In genomic region chr6:64013061-64013410, GRCh38 we compare ENCODE assay signal across 20 cellular contexts.
DNase-seq lines count a peak whose midpoint lies in the region; ATAC-seq and TF ChIP-seq lines count a peak whose summit lies in the region.
"Had no signal": no experiment of that assay in that cellular context is flagged by ENCODE, and none has a peak within 500 bp of the region (broad histone marks: within the 10 kb centered on the region; RNA-seq: fewer than 3 reads in every experiment).

No MANE protein-coding gene starts in this region.

- H3K4me1 ChIP-seq in GM23338 (ENCODE audit: insufficient read depth): peaks cover 24% of the 10 kb centered on the region
- peaks cover 11% of the 10 kb centered on the region for H3K4me1 ChIP-seq in neural progenitor cell
- no peaks in the 10 kb centered on the region for H3K4me1 ChIP-seq in CD4-positive, alpha-beta memory T cell (ENCODE audit: insufficient read depth, low read length)

- POLR2A ChIA-PET in CD4-positive, alpha-beta memory T cell (lab: Charles Lee; ENCODE audit: partially characterized antibody): no interaction called here

- CTCF ChIA-PET in CD4-positive, alpha-beta memory T cell (lab: Charles Lee; ENCODE audit: partially characterized antibody): no interaction called here

- no peaks in the 10 kb centered on the region for H3K27me3 ChIP-seq in GM23338 (ENCODE audit: insufficient read depth)
- no peaks in the 10 kb centered on the region for H3K27me3 ChIP-seq in neural progenitor cell
- no peaks in the 10 kb centered on the region for H3K27me3 ChIP-seq in CD4-positive, alpha-beta memory T cell (ENCODE audit: insufficient read depth, low read length)
- H3K27me3 ChIP-seq: transverse colon had no signal

- ATAC-seq in GM23338: no peak
- ATAC-seq: K562; stimulated activated effector memory CD8-positive, alpha-beta T cell treated with anti-CD3 and anti-CD28 coated beads, Interleukin-12 subunit alpha, Interleukin-12 subunit beta, amount 100 ng/mL, for 72 hours had no signal

- H3K27ac ChIP-seq in GM23338 (ENCODE audit: low read depth) (no peak overlapping the region), neural progenitor cell (no peak overlapping the region)
- H3K27ac ChIP-seq in CD4-positive, alpha-beta memory T cell (ENCODE audit: low read depth, low read length): no peak overlapping the region
- H3K27ac ChIP-seq: C4-2B, transverse colon had no signal

- H3K79me2 ChIP-seq in GM23338 (replicated peaks; ENCODE audit: insufficient read depth) (no peaks in the 10 kb centered on the region), neural progenitor cell (ENCODE audit: low read depth) (no peaks in the 10 kb centered on the region)

- H4K20me1 ChIP-seq in GM23338 (replicated peaks; ENCODE audit: insufficient read depth) (no peaks in the 10 kb centered on the region), neural progenitor cell (ENCODE audit: low read depth) (no peaks in the 10 kb centered on the region)

- H3K9me3 ChIP-seq in neural progenitor cell (ENCODE audit: low read depth): no peaks in the 10 kb centered on the region
- H3K9me3 ChIP-seq in CD4-positive, alpha-beta memory T cell (ENCODE audit: control insufficient read depth in 1 of 2, low read length in 2 of 2): no peaks in the 10 kb centered on the region
- H3K9me3 ChIP-seq: transverse colon had no signal

- H3K36me3 ChIP-seq in GM23338 (ENCODE audit: insufficient read depth): no peaks in the 10 kb centered on the region
- H3K36me3 ChIP-seq in neural progenitor cell: no peaks in the 10 kb centered on the region
- H3K36me3 ChIP-seq in CD4-positive, alpha-beta memory T cell (ENCODE audit: insufficient read depth, low read length): no peaks in the 10 kb centered on the region
- H3K36me3 ChIP-seq: transverse colon had no signal

- H3K9me3 Mint-ChIP-seq in GM23338 (no peaks in the 10 kb centered on the region), neural progenitor cell (peaks cover 15% of the 10 kb centered on the region)
- H3K9me3 Mint-ChIP-seq in CD4-positive, alpha-beta memory T cell: peaks cover 0 to 9% (median 4%) of the 10 kb centered on the region in 8 donors

- H3F3A ChIP-seq in GM23338 (replicated peaks; ENCODE audit: low read depth) (no peaks in the 10 kb centered on the region), neural progenitor cell (ENCODE audit: low read depth) (no peaks in the 10 kb centered on the region)

- no peaks in the 10 kb centered on the region; the same call in 1 of the 2 replicates for H3K9me2 ChIP-seq in GM23338 (ENCODE audit: insufficient read depth)

- H3K4me2 ChIP-seq in GM23338 (no peak overlapping the region), neural progenitor cell (no peak overlapping the region)

- H3K4me3 ChIP-seq in GM23338: no peak overlapping the region
- H3K4me3 ChIP-seq in epithelial cell of proximal tubule (ENCODE audit: low read depth, low read length): no peak overlapping the region
- no peak overlapping the region for H3K4me3 ChIP-seq in neural progenitor cell
- no peak overlapping the region for H3K4me3 ChIP-seq in CD4-positive, alpha-beta memory T cell (ENCODE audit: low read length in 2 of 2)
- H3K4me3 ChIP-seq: K562, transverse colon had no signal

- peaks cover 3% of the 10 kb centered on the region for H3K27me3 Mint-ChIP-seq in GM23338 (ENCODE audit: insufficient read depth, low read depth, poor library complexity)
- no peaks in the 10 kb centered on the region for H3K27me3 Mint-ChIP-seq in neural progenitor cell (ENCODE audit: insufficient read depth, low read depth)
- H3K27me3 Mint-ChIP-seq in CD4-positive, alpha-beta memory T cell: no peaks in the 10 kb centered on the region
- H3K27me3 Mint-ChIP-seq: activated B cell treated with CpG ODN at 0.5 μM for 24 hours had no signal

- H3K4me3 Mint-ChIP-seq in GM23338 (no peak overlapping the region), neural progenitor cell (no peak overlapping the region)
- H3K4me3 Mint-ChIP-seq in CD4-positive, alpha-beta memory T cell: no peak overlapping the region
- H3K4me3 Mint-ChIP-seq: activated B cell treated with CpG ODN at 0.5 μM for 24 hours; stimulated activated effector memory CD8-positive, alpha-beta T cell treated with anti-CD3 and anti-CD28 coated beads, Interleukin-12 subunit alpha, Interleukin-12 subunit beta, amount 100 ng/mL, for 72 hours; T-helper 1 cell treated with Interleukin-12 subunit alpha and Interleukin-12 subunit beta and Interleukin-4 antibody, amounts not matched to agents 30 μg/mL and 1 μg/mL, for 36 hours had no signal

- no peaks in the 10 kb centered on the region for H3K36me3 Mint-ChIP-seq in GM23338 (ENCODE audit: low read depth)
- H3K36me3 Mint-ChIP-seq in neural progenitor cell: peaks cover 11% of the 10 kb centered on the region
- no peaks in the 10 kb centered on the region for H3K36me3 Mint-ChIP-seq in CD4-positive, alpha-beta memory T cell
- H3K36me3 Mint-ChIP-seq: stimulated activated effector memory CD8-positive, alpha-beta T cell treated with anti-CD3 and anti-CD28 coated beads, Interleukin-12 subunit alpha, Interleukin-12 subunit beta, amount 100 ng/mL, for 72 hours had no signal

- no peak for TF ChIP-seq CTCF in GM23338 (conservative IDR thresholded peaks at IDR 0.05; ENCODE audit: low read depth in 2 of 2)
- TF ChIP-seq CTCF in epithelial cell of proximal tubule (conservative IDR thresholded peaks at IDR 0.05; ENCODE audit: low read depth, low read length): no peak
- no peak for TF ChIP-seq CTCF in neural progenitor cell (IDR thresholded peaks at IDR 0.05)

- H3K9ac ChIP-seq in neural progenitor cell: no peak overlapping the region

- H3K27ac Mint-ChIP-seq in GM23338: no peak overlapping the region
- peak overlapping the region; percentile 85 for H3K27ac Mint-ChIP-seq in neural progenitor cell
- H3K27ac Mint-ChIP-seq in CD4-positive, alpha-beta memory T cell: no peak overlapping the region
- H3K27ac Mint-ChIP-seq: activated B cell treated with CpG ODN at 0.5 μM for 24 hours; stimulated activated effector memory CD8-positive, alpha-beta T cell treated with anti-CD3 and anti-CD28 coated beads, Interleukin-12 subunit alpha, Interleukin-12 subunit beta, amount 100 ng/mL, for 72 hours; T-helper 1 cell treated with Interleukin-12 subunit alpha and Interleukin-12 subunit beta and Interleukin-4 antibody, amounts not matched to agents 30 μg/mL and 1 μg/mL, for 36 hours had no signal

- peaks cover 30% of the 10 kb centered on the region; the same call in 2 of the 3 replicates for H3K4me1 Mint-ChIP-seq in GM23338
- peaks cover 44% of the 10 kb centered on the region for H3K4me1 Mint-ChIP-seq in neural progenitor cell
- H3K4me1 Mint-ChIP-seq in CD4-positive, alpha-beta memory T cell: no peaks in the 10 kb centered on the region
- H3K4me1 Mint-ChIP-seq: activated B cell treated with CpG ODN at 0.5 μM for 24 hours; stimulated activated effector memory CD8-positive, alpha-beta T cell treated with anti-CD3 and anti-CD28 coated beads, Interleukin-12 subunit alpha, Interleukin-12 subunit beta, amount 100 ng/mL, for 72 hours had no signal

- DNase-seq in GM23338 (ENCODE audit: low spot score) (no peak), NCI-H446 treated with DMSO at 0.1 percent for 48 hours (lab: John Stamatoyannopoulos, UW) (peak; percentile 36), epithelial cell of proximal tubule (ENCODE audit: low read depth) (peak; percentile 52), neural progenitor cell (ENCODE audit: low spot score) (no peak), NK-92 (lab: John Stamatoyannopoulos, UW; ENCODE audit: unreplicated experiment) (no peak), SKM-1 treated with dmso at 0.1 percent for 144 hours (lab: John Stamatoyannopoulos, UW; ENCODE audit: unreplicated experiment) (no peak), T-helper 9 cell (no peak)
- DNase-seq in CD4-positive, alpha-beta memory T cell: no peak
- DNase-seq: activated B cell treated with CpG ODN at 0.5 μM for 24 hours; activated effector memory CD4-positive, alpha-beta T cell treated with Interleukin-2 at 50 U/mL for 16 hours; amniotic stem cell; dermis blood vessel endothelial cell; DMS79; mammary epithelial cell; NCI-H524; transverse colon had no signal

- intact Hi-C loops in CD4-positive, alpha-beta memory T cell (cut with micrococcal nuclease): no loop called here

- peak overlapping the region; percentile 15; the same call in 1 of the 2 replicates for H2AFZ ChIP-seq in GM23338
- H2AFZ ChIP-seq in neural progenitor cell (replicated peaks): peak overlapping the region; percentile 88

TF ChIP-seq in GM23338, 12 proteins besides CTCF, POLR2A, EP300 and RAD21 (continues in another document):
- TF ChIP-seq EZH2phosphoT487 (IDR thresholded peaks at IDR 0.05; ENCODE audit: unreplicated experiment) (no peak), POLR2AphosphoS5 (IDR thresholded peaks at IDR 0.05; ENCODE audit: low read depth) (no peak), ETS1 (IDR thresholded peaks at IDR 0.05) (no peak), ZNF331 (CRISPR knock-in tag; IDR thresholded peaks at IDR 0.05; ENCODE audit: low read depth) (no peak), STAT1 (IDR thresholded peaks at IDR 0.05; ENCODE audit: unreplicated experiment) (no peak)

Comparison
In these comparisons a context has a peak if more than half of its experiments do, and no peak if none do; other contexts are left out.
1. DNase-seq: peak in NCI-H446 treated with DMSO at 0.1 percent for 48 hours (single experiment) and epithelial cell of proximal tubule (single experiment); none in GM23338 (single experiment), neural progenitor cell (single experiment), CD4-positive, alpha-beta memory T cell (0 of 5), NK-92 (single experiment), SKM-1 treated with dmso at 0.1 percent for 144 hours (single experiment) and T-helper 9 cell (single experiment).